In the genomic region with DNA sequence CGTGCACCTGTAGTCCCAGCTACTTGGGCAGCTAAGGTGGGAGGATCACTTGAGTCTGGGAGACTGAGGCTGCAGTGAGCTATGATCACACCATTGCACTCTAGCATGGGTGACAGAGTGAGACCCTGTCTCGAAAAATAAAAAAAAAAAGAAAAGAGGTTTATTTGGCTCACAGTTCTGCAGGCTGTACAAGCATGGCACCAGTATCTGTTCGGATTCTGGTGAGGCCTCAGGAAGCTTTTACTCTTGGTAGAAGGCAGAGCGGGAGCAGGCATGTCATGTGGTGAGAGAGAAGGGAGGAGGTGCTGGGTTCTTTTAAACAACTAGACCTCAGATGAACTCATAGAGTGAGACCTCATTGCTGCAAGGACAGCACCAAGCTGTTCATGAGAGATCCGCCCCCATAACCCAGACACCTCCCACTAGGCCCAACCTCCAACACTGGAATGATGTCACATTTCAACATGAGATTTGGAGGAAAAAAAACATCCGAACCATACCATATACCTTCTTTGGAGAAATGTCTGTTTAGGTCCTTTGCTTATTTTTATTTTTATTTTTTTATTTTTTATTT, we compare ENCODE assay signal across 37 cellular contexts. TPM values are rescaled to one million over a fixed set of nuclear protein-coding genes. Genes with fewer than 3 reads are reported as not detected.
"Had no signal": no experiment of that assay in that cellular context is flagged by ENCODE, and none has a peak within 500 bp of the region (broad histone marks: within the 10 kb centered on the region; RNA-seq: fewer than 3 reads in every experiment).

No MANE protein-coding gene starts in this region.

- H3K27me3 Mint-ChIP-seq: activated naive CD8-positive, alpha-beta T cell treated with anti-CD3 and anti-CD28 coated beads for 36 hours; naive B cell; T-cell had no signal

- H3K4me3 ChIP-seq: adrenal gland, ascending aorta, cardiac muscle cell, heart left ventricle, ovary, prostate gland, sigmoid colon, tibial nerve had no signal

- H3K4me1 ChIP-seq: adrenal gland, ascending aorta, heart left ventricle, prostate gland, sigmoid colon had no signal

- DNase-seq: activated CD4-positive, alpha-beta T cell treated with anti-CD3 and anti-CD28 coated beads for 4 hours; activated naive CD4-positive, alpha-beta T cell treated with Interleukin-2 at 50 U/mL for 16 hours; activated naive CD8-positive, alpha-beta T cell treated with anti-CD3 and anti-CD28 coated beads for 36 hours; activated T-cell treated with anti-CD3 and anti-CD28 coated beads for 4 hours; activated T-cell treated with anti-CD3 and anti-CD28 coated beads, Interleukin-2, amount 50 U/mL, for 72 hours; adrenal gland; cortex of kidney; foreskin fibroblast; hypothalamus; immature natural killer cell; kidney; left colon; mammary epithelial cell; naive B cell; nephron progenitor cell; ovary; retina; sigmoid colon; small intestine; stimulated activated CD4-positive, alpha-beta T cell treated with anti-CD3 and anti-CD28 coated beads, Interleukin-4, amount 100 ng/mL, for 24 hours; stimulated activated naive CD4-positive, alpha-beta T cell treated with Interleukin-2 at 50 U/mL for 16 hours; T-cell had no signal

- H3K36me3 ChIP-seq: adrenal gland, ascending aorta, cardiac muscle cell, heart left ventricle, ovary, prostate gland, sigmoid colon, tibial nerve had no signal

- FAIRE-seq: endothelial cell of umbilical vein, kidney, small intestine had no signal

- H3K9me3 Mint-ChIP-seq: activated naive CD8-positive, alpha-beta T cell treated with anti-CD3 and anti-CD28 coated beads for 36 hours; activated T-cell treated with anti-CD3 and anti-CD28 coated beads, Interleukin-2, amount 50 U/mL, for 72 hours; immature natural killer cell; mesothelial cell of epicardium; naive B cell; T-cell had no signal

- H3K27me3 ChIP-seq: adrenal gland, ascending aorta, cardiac muscle cell, heart left ventricle, ovary, sigmoid colon, tibial nerve had no signal

- H3K27ac Mint-ChIP-seq: activated naive CD8-positive, alpha-beta T cell treated with anti-CD3 and anti-CD28 coated beads for 36 hours; activated T-cell treated with anti-CD3 and anti-CD28 coated beads, Interleukin-2, amount 50 U/mL, for 72 hours; brain; immature natural killer cell; mesothelial cell of epicardium; nephron progenitor cell; T-cell had no signal

- H3K4me3 Mint-ChIP-seq: activated naive CD8-positive, alpha-beta T cell treated with anti-CD3 and anti-CD28 coated beads for 36 hours; activated T-cell treated with anti-CD3 and anti-CD28 coated beads, Interleukin-2, amount 50 U/mL, for 72 hours; brain; immature natural killer cell; mesothelial cell of epicardium; naive B cell; nephron progenitor cell; T-cell had no signal

- H3K9me3 ChIP-seq: adrenal gland, ascending aorta, heart left ventricle, ovary, prostate gland, sigmoid colon, tibial nerve had no signal

- H3K4me1 Mint-ChIP-seq: immature natural killer cell had no signal

- H3K27ac ChIP-seq: adrenal gland, ascending aorta, cardiac muscle cell, heart left ventricle, ovary, prostate gland, sigmoid colon, tibial nerve, VCaP had no signal

- ATAC-seq: activated T-cell treated with anti-CD3 and anti-CD28 coated beads, Interleukin-2, amount 50 U/mL, for 72 hours; heart left ventricle; left colon; T-cell had no signal

- H3K36me3 Mint-ChIP-seq: activated naive CD8-positive, alpha-beta T cell treated with anti-CD3 and anti-CD28 coated beads for 36 hours; brain; immature natural killer cell; naive B cell; T-cell had no signal

RNA-seq across cellular contexts. Expression of gene RMI2, which starts 10.3 kb away (rescaled TPM):
- total RNA-seq: ascending aorta had no signal

RNA-seq across cellular contexts. Expression of gene PRM1, which starts 53.8 kb away (rescaled TPM):
- total RNA-seq: activated naive CD8-positive, alpha-beta T cell treated with anti-CD3 and anti-CD28 coated beads for 36 hours; activated T-cell treated with anti-CD3 and anti-CD28 coated beads, Interleukin-2, amount 50 U/mL, for 72 hours; adrenal gland; ascending aorta; cardiac muscle cell; cerebellum; endothelial cell of umbilical vein; fibroblast of lung; heart left ventricle; kidney; left colon; liver; mammary epithelial cell; mesothelial cell of epicardium; ovary; sigmoid colon; T-cell; temporal lobe; tibial nerve; ureter had no signal
- polyA plus RNA-seq: adrenal gland, cardiac muscle cell, endothelial cell of umbilical vein, esophagus, fibroblast of lung, heart left ventricle, immature natural killer cell, liver, mammary epithelial cell, ovary, sigmoid colon, small intestine had no signal

RNA-seq across cellular contexts. Expression of gene PRM2, which starts 58.6 kb away (rescaled TPM):
- total RNA-seq: activated naive CD8-positive, alpha-beta T cell treated with anti-CD3 and anti-CD28 coated beads for 36 hours; activated T-cell treated with anti-CD3 and anti-CD28 coated beads, Interleukin-2, amount 50 U/mL, for 72 hours; adrenal gland; ascending aorta; cerebellum; endothelial cell of umbilical vein; fibroblast of lung; heart left ventricle; kidney; left colon; liver; mammary epithelial cell; mesothelial cell of epicardium; ovary; sigmoid colon; T-cell; temporal lobe; tibial nerve; ureter had no signal
- polyA plus RNA-seq: adrenal gland, cardiac muscle cell, endothelial cell of umbilical vein, esophagus, fibroblast of lung, heart left ventricle, immature natural killer cell, liver, mammary epithelial cell, ovary, sigmoid colon, small intestine had no signal
